Comparison of ENCODE assay signal across 2 cellular contexts in genomic region chr1:43402055-43402865, GRCh38.
TF ChIP-seq lines count a peak whose summit lies in the region.

No MANE protein-coding gene starts in this region.

TF ChIP-seq in SK-N-SH, 30 proteins besides CTCF, POLR2A, EP300 and RAD21:
- TF ChIP-seq MAX (IDR thresholded peaks at IDR 0.05; ENCODE audit: low read depth) (no peak), MXI1 (IDR thresholded peaks at IDR 0.05; ENCODE audit: low read depth, low read length) (peak; percentile 82; the same call in 1 of the 2 replicates)

TF ChIP-seq in SK-N-SH treated with all-trans-retinoic acid at 6 μM for 48 hours, 23 proteins besides CTCF, POLR2A, EP300 and RAD21 (continued from another document):
- no peak for TF ChIP-seq PPARA (CRISPR knock-in tag; IDR thresholded peaks at IDR 0.05; ENCODE audit: borderline replicate concordance)
- no peak for TF ChIP-seq TCF4 (CRISPR knock-in tag; IDR thresholded peaks at IDR 0.05; ENCODE audit: borderline replicate concordance)
- TF ChIP-seq TOX (CRISPR knock-in tag; IDR thresholded peaks at IDR 0.05; ENCODE audit: borderline replicate concordance) = no peak
- TF ChIP-seq ZNF8 (CRISPR knock-in tag; IDR thresholded peaks at IDR 0.05) = no peak
- no peak for TF ChIP-seq OSR1 (CRISPR knock-in tag; IDR thresholded peaks at IDR 0.05)
- no peak for TF ChIP-seq ZC3H10 (CRISPR knock-in tag; IDR thresholded peaks at IDR 0.05)
- no peak for TF ChIP-seq ZFP3 (CRISPR knock-in tag; IDR thresholded peaks at IDR 0.05)
- TF ChIP-seq ZFP30 (CRISPR knock-in tag; IDR thresholded peaks at IDR 0.05) = no peak
- no peak for TF ChIP-seq ZNF565 (CRISPR knock-in tag; conservative IDR thresholded peaks at IDR 0.05; ENCODE audit: low read depth)
- TF ChIP-seq BACH2 (CRISPR knock-in tag; IDR thresholded peaks at IDR 0.05; ENCODE audit: borderline replicate concordance) = no peak
- TF ChIP-seq ARNTL (CRISPR knock-in tag; IDR thresholded peaks at IDR 0.05; ENCODE audit: borderline replicate concordance, low read depth) = no peak
- no peak for TF ChIP-seq ZNF70 (CRISPR knock-in tag; IDR thresholded peaks at IDR 0.05)
- no peak for TF ChIP-seq CSRNP3 (CRISPR knock-in tag; IDR thresholded peaks at IDR 0.05)
- no peak for TF ChIP-seq SNAI2 (CRISPR knock-in tag; IDR thresholded peaks at IDR 0.05)
TF ChIP-seq in SK-N-SH treated with all-trans-retinoic acid at 6 μM for 48 hours: peak in this region for 0.
